8 cellular contexts compared by ENCODE assay signal in genomic region chr17:1203111-1203966, GRCh38. TPM values are rescaled to one million over a fixed set of nuclear protein-coding genes. Genes with fewer than 3 reads are reported as not detected.
DNase-seq lines count a peak whose midpoint lies in the region; ATAC-seq and TF ChIP-seq lines count a peak whose summit lies in the region.

No MANE protein-coding gene starts in this region.

- DNase-seq in DMS114 treated with DMSO at 0.1 percent for 48 hours (lab: John Stamatoyannopoulos, UW; ENCODE audit: unreplicated experiment) = peak; percentile 42
- peak; percentile 41 for DNase-seq in NCI-H69 (lab: John Stamatoyannopoulos, UW)
- peak; percentile 37 for DNase-seq in activated gamma-delta T cell treated with Interleukin-2 at 50 U/mL for 16 hours
- peak; percentile 88 for DNase-seq in germinal center (ENCODE audit: low spot score)
- DNase-seq in osteocyte (ENCODE audit: extremely low spot score, unreplicated experiment) = peak; percentile 89
- no peak for DNase-seq in DMS 273 (lab: John Stamatoyannopoulos, UW; ENCODE audit: unreplicated experiment)

- H3K27me3 Mint-ChIP-seq in osteocyte (ENCODE audit: unreplicated experiment) = peaks cover 14% of the 10 kb centered on the region

- H3K9me3 Mint-ChIP-seq in osteocyte (ENCODE audit: unreplicated experiment) = no peaks in the 10 kb centered on the region

- H3K36me3 Mint-ChIP-seq in osteocyte (ENCODE audit: unreplicated experiment) = no peaks in the 10 kb centered on the region

- ATAC-seq in HG03280 (IDR thresholded peaks at IDR 0.05; ENCODE audit: unreplicated experiment) (no peak), GM21515 (IDR thresholded peaks at IDR 0.05; ENCODE audit: unreplicated experiment) (no peak)

- H3K4me3 Mint-ChIP-seq in osteocyte (ENCODE audit: unreplicated experiment) = peak overlapping the region; percentile 58

- TF ChIP-seq CTCF in osteocyte (IDR thresholded peaks at IDR 0.05) = no peak

- no peak overlapping the region for H3K27ac Mint-ChIP-seq in osteocyte (ENCODE audit: unreplicated experiment)

- H3K4me1 Mint-ChIP-seq in osteocyte (ENCODE audit: unreplicated experiment) = peaks cover under 1% of the 10 kb centered on the region

RNA-seq across cellular contexts. Expression of gene ABR, which starts 23.6 kb away (rescaled TPM):
- 110 and 114 TPM in 2 replicates for total RNA-seq in osteocyte
